2 cellular contexts compared by ENCODE assay signal in genomic region chr6:15739353-15739752, GRCh38.
TF ChIP-seq lines count a peak whose summit lies in the region.

No MANE protein-coding gene starts in this region.

TF ChIP-seq in WTC11, 78 proteins besides CTCF, POLR2A, EP300 and RAD21 (continued from another document):
- TF ChIP-seq ZNF512 (CRISPR knock-in tag; IDR thresholded peaks at IDR 0.05; ENCODE audit: borderline replicate concordance) (no peak), IRF2 (CRISPR knock-in tag; IDR thresholded peaks at IDR 0.05; ENCODE audit: borderline replicate concordance, low read depth) (no peak)

TF ChIP-seq in H1, 55 proteins besides CTCF, POLR2A, EP300 and RAD21 (continued from another document):
- no peak for TF ChIP-seq CHD7 (IDR thresholded peaks at IDR 0.05; ENCODE audit: insufficient replicate concordance, low read length)
- TF ChIP-seq KDM4A (IDR thresholded peaks at IDR 0.05; ENCODE audit: low read depth, low read length, severe bottlenecking), result no peak
- TF ChIP-seq EZH2 (IDR thresholded peaks at IDR 0.05; ENCODE audit: low read depth, low read length, severe bottlenecking), result no peak
- no peak for TF ChIP-seq CBX8 (IDR thresholded peaks at IDR 0.05; ENCODE audit: borderline replicate concordance, low read depth, low read length)
- no peak for TF ChIP-seq POU5F1 (IDR thresholded peaks at IDR 0.05; ENCODE audit: low read depth, low read length)
- TF ChIP-seq CREB1 (IDR thresholded peaks at IDR 0.05), result no peak
- TF ChIP-seq SIN3A (conservative IDR thresholded peaks at IDR 0.05 in 1 of 2, IDR thresholded peaks at IDR 0.05 in 1 of 2; ENCODE audit: low read depth in 1 of 2, low read length in 2 of 2), result no peak
